Comparison of ENCODE assay signal across 13 cellular contexts in genomic region chr1:71667224-71667623, GRCh38.
DNase-seq lines count a peak whose midpoint lies in the region; ATAC-seq, FAIRE-seq and TF ChIP-seq lines count a peak whose summit lies in the region.
"Had no signal": no experiment of that assay in that cellular context is flagged by ENCODE, and none has a peak within 500 bp of the region (broad histone marks: within the 10 kb centered on the region; RNA-seq: fewer than 3 reads in every experiment).

No MANE protein-coding gene starts in this region.

- no peaks in the 10 kb centered on the region for H3K27me3 Mint-ChIP-seq in astrocyte (ENCODE audit: low read depth, unreplicated experiment)
- H3K27me3 Mint-ChIP-seq: activated CD4-positive, alpha-beta memory T cell treated with anti-CD3 and anti-CD28 coated beads, Interleukin-2, amount 10 ng/mL, durations not matched to agents 7 days and 5 days had no signal

- H3K4me1 Mint-ChIP-seq in astrocyte (ENCODE audit: low read depth, unreplicated experiment) = no peaks in the 10 kb centered on the region
- H3K4me1 Mint-ChIP-seq: activated CD4-positive, alpha-beta memory T cell treated with anti-CD3 and anti-CD28 coated beads, Interleukin-2, amount 10 ng/mL, durations not matched to agents 7 days and 5 days had no signal

- H3K79me2 ChIP-seq in astrocyte (ENCODE audit: insufficient read depth, low read length) = no peaks in the 10 kb centered on the region

- intact Hi-C loops in kidney (cut with DNase I) = no loop called here

- no peaks in the 10 kb centered on the region for H3K36me3 Mint-ChIP-seq in astrocyte (ENCODE audit: low read depth, unreplicated experiment)

- no peaks in the 10 kb centered on the region for H3K4me1 ChIP-seq in astrocyte (ENCODE audit: insufficient read depth, low read length)
- no peaks in the 10 kb centered on the region for H3K4me1 ChIP-seq in kidney (ENCODE audit: control insufficient read depth in 1 of 2, insufficient read depth in 1 of 2, low read depth in 1 of 2, low read length in 2 of 2)
- H3K4me1 ChIP-seq: A549, transverse colon had no signal

- H3K4me3 ChIP-seq in astrocyte (ENCODE audit: insufficient read depth, low read depth, low read length) (no peak overlapping the region), skeletal muscle cell (ENCODE audit: low read depth, low read length) (no peak overlapping the region), kidney (ENCODE audit: low read length in 2 of 2) (no peak overlapping the region)
- H3K4me3 ChIP-seq: A549, transverse colon had no signal

- H3K9ac ChIP-seq in astrocyte (ENCODE audit: low read length) (no peak overlapping the region), kidney (ENCODE audit: low read length in 2 of 2) (no peak overlapping the region)

- H3K9me3 ChIP-seq in astrocyte (ENCODE audit: insufficient read depth, low read depth, low read length) = no peaks in the 10 kb centered on the region
- H3K9me3 ChIP-seq in kidney (ENCODE audit: control insufficient read depth in 1 of 2, low read length in 2 of 2) = no peaks in the 10 kb centered on the region
- H3K9me3 ChIP-seq: A549, transverse colon had no signal

- ATAC-seq in HG03469 (IDR thresholded peaks at IDR 0.05; ENCODE audit: unreplicated experiment) = no peak
- ATAC-seq: A549 had no signal

- H3K9me3 Mint-ChIP-seq in astrocyte (ENCODE audit: unreplicated experiment) = no peaks in the 10 kb centered on the region

- H3K27me3 ChIP-seq in astrocyte (ENCODE audit: insufficient read depth, low read length) = no peaks in the 10 kb centered on the region
- H3K27me3 ChIP-seq: transverse colon had no signal

- H3K36me3 ChIP-seq in astrocyte (ENCODE audit: insufficient read depth, low read length) = no peaks in the 10 kb centered on the region
- H3K36me3 ChIP-seq in kidney (ENCODE audit: control insufficient read depth in 1 of 2, insufficient read depth in 2 of 2, low read length in 2 of 2) = no peaks in the 10 kb centered on the region
- H3K36me3 ChIP-seq: transverse colon had no signal

- TF ChIP-seq CTCF in astrocyte (IDR thresholded peaks at IDR 0.05; ENCODE audit: insufficient read depth, low read depth, low read length) (no peak), kidney (IDR thresholded peaks at IDR 0.05; ENCODE audit: borderline replicate concordance, extremely low read depth, insufficient read depth) (no peak)

- H3K4me2 ChIP-seq in astrocyte (ENCODE audit: low read length) = no peak overlapping the region
- H3K4me2 ChIP-seq: A549 had no signal

- H3K27ac ChIP-seq in astrocyte (ENCODE audit: low read depth, low read length) (no peak overlapping the region), kidney (ENCODE audit: low read depth in 2 of 2, low read length in 2 of 2) (no peak overlapping the region)
- H3K27ac ChIP-seq: A549, RWPE1, transverse colon had no signal

- H4K20me1 ChIP-seq in astrocyte (ENCODE audit: insufficient read depth, low read length) = no peaks in the 10 kb centered on the region

- no peak for FAIRE-seq in astrocyte (lab: Jason Lieb, UNC)
- no peak for FAIRE-seq in kidney (lab: Jason Lieb, UNC)
- FAIRE-seq: A549 had no signal

- H3K4me3 Mint-ChIP-seq in astrocyte (ENCODE audit: unreplicated experiment) = no peak overlapping the region
- H3K4me3 Mint-ChIP-seq: activated CD4-positive, alpha-beta memory T cell treated with anti-CD3 and anti-CD28 coated beads, Interleukin-2, amount 10 ng/mL, durations not matched to agents 7 days and 5 days had no signal

- no peak overlapping the region for H3K27ac Mint-ChIP-seq in astrocyte (ENCODE audit: unreplicated experiment)
- H3K27ac Mint-ChIP-seq: activated CD4-positive, alpha-beta memory T cell treated with anti-CD3 and anti-CD28 coated beads, Interleukin-2, amount 10 ng/mL, durations not matched to agents 7 days and 5 days had no signal

- no peak overlapping the region for H2AFZ ChIP-seq in astrocyte (ENCODE audit: low read depth, low read length)

- DNase-seq in SKM-1 treated with dmso at 0.1 percent for 144 hours (lab: John Stamatoyannopoulos, UW; ENCODE audit: unreplicated experiment) (peak; percentile 14), SKM-1 (lab: John Stamatoyannopoulos, UW; ENCODE audit: unreplicated experiment) (no peak), NCI-H2171 (lab: John Stamatoyannopoulos, UW) (peak; percentile 63), astrocyte (ENCODE audit: low read depth) (peak; percentile 24), skeletal muscle cell (ENCODE audit: low read depth) (peak; percentile 62), HK-2 (ENCODE audit: unreplicated experiment) (no peak), kidney (no peak)
- DNase-seq: activated CD4-positive, alpha-beta memory T cell treated with anti-CD3 and anti-CD28 coated beads, Interleukin-2, amount 10 ng/mL, durations not matched to agents 7 days and 5 days; occipital lobe; transverse colon had no signal

Comparison
In these comparisons a context has a peak if more than half of its experiments do, and no peak if none do; other contexts are left out.
1. DNase-seq: peak in SKM-1 treated with dmso at 0.1 percent for 144 hours (single experiment), NCI-H2171 (single experiment), astrocyte (single experiment) and skeletal muscle cell (single experiment); none in SKM-1 (single experiment), HK-2 (single experiment) and kidney (single experiment).